Comparison of ENCODE assay signal across 13 cellular contexts in genomic region chr9:129571298-129572051, GRCh38. TPM values are rescaled to one million over a fixed set of nuclear protein-coding genes. Genes with fewer than 3 reads are reported as not detected.
A peak's percentile ranks its signal among the peaks of the same experiment; 100 is the strongest.
DNase-seq lines count a peak whose midpoint lies in the region; ATAC-seq, FAIRE-seq and TF ChIP-seq lines count a peak whose summit lies in the region.
"Had no signal": no experiment of that assay in that cellular context is flagged by ENCODE, and none has a peak within 500 bp of the region (broad histone marks: within the 10 kb centered on the region; RNA-seq: fewer than 3 reads in every experiment).

No MANE protein-coding gene starts in this region.

- peaks cover 23% of the 10 kb centered on the region for H3K27me3 Mint-ChIP-seq in activated T-helper 1 cell treated with anti-CD3 and anti-CD28 coated beads, Interleukin-12 subunit alpha, Interleukin-12 subunit beta, Interleukin-2, Interleukin-4 antibody, amounts not matched to agents 30 ng/mL and 10 ng/mL and 1 ng/mL, durations not matched to agents 14 hours and 24 hours and 36 hours (ENCODE audit: insufficient read depth)
- peaks cover 14 to 17% of the 10 kb centered on the region in 2 donors for H3K27me3 Mint-ChIP-seq in natural killer cell treated with Interleukin-12 subunit alpha and Interleukin-12 subunit beta and Interleukin-15 and Interleukin-18, amount 100 ng/mL, for 72 hours

- peak overlapping the region; percentile 61 for H3K27ac Mint-ChIP-seq in activated T-helper 1 cell treated with anti-CD3 and anti-CD28 coated beads, Interleukin-12 subunit alpha, Interleukin-12 subunit beta, Interleukin-2, Interleukin-4 antibody, amounts not matched to agents 30 ng/mL and 10 ng/mL and 1 ng/mL, durations not matched to agents 14 hours and 24 hours and 36 hours
- peak overlapping the region; percentile 87 for H3K27ac Mint-ChIP-seq in stimulated activated effector memory CD8-positive, alpha-beta T cell treated with anti-CD3 and anti-CD28 coated beads, Interleukin-12 subunit alpha, Interleukin-12 subunit beta, amount 100 ng/mL, for 72 hours
- H3K27ac Mint-ChIP-seq in natural killer cell treated with Interleukin-12 subunit alpha and Interleukin-12 subunit beta and Interleukin-15 and Interleukin-18, amount 100 ng/mL, for 72 hours: no peak overlapping the region
- H3K27ac Mint-ChIP-seq: activated CD4-positive, alpha-beta T cell treated with anti-CD3 and anti-CD28 coated beads, Interleukin-2, amount 10 ng/mL, durations not matched to agents 7 days and 5 days; activated naive CD4-positive, alpha-beta T cell treated with anti-CD3 and anti-CD28 coated beads, Interleukin-2, amount 10 ng/mL, durations not matched to agents 7 days and 5 days had no signal

- H3K27ac ChIP-seq in kidney (ENCODE audit: low read depth in 2 of 2, low read length in 2 of 2): peak overlapping the region; percentile 40 to 81

- peak overlapping the region; percentile 10 for H3K4me3 Mint-ChIP-seq in activated T-helper 1 cell treated with anti-CD3 and anti-CD28 coated beads, Interleukin-12 subunit alpha, Interleukin-12 subunit beta, Interleukin-2, Interleukin-4 antibody, amounts not matched to agents 30 ng/mL and 10 ng/mL and 1 ng/mL, durations not matched to agents 14 hours and 24 hours and 36 hours
- peak overlapping the region; percentile 69 for H3K4me3 Mint-ChIP-seq in stimulated activated effector memory CD8-positive, alpha-beta T cell treated with anti-CD3 and anti-CD28 coated beads, Interleukin-12 subunit alpha, Interleukin-12 subunit beta, amount 100 ng/mL, for 72 hours
- H3K4me3 Mint-ChIP-seq in natural killer cell treated with Interleukin-12 subunit alpha and Interleukin-12 subunit beta and Interleukin-15 and Interleukin-18, amount 100 ng/mL, for 72 hours: no peak overlapping the region
- H3K4me3 Mint-ChIP-seq: activated CD4-positive, alpha-beta T cell treated with anti-CD3 and anti-CD28 coated beads, Interleukin-2, amount 10 ng/mL, durations not matched to agents 7 days and 5 days; activated naive CD4-positive, alpha-beta T cell treated with anti-CD3 and anti-CD28 coated beads, Interleukin-2, amount 10 ng/mL, durations not matched to agents 7 days and 5 days had no signal

- no peak overlapping the region for H3K4me3 ChIP-seq in kidney (ENCODE audit: low read length in 2 of 2)
- H3K4me3 ChIP-seq: HAP-1 had no signal

- DNase-seq in EH (ENCODE audit: low read depth) (peak; percentile 20), kidney (no peak), AG20443 (ENCODE audit: low spot score) (no peak)
- no peak for DNase-seq in activated T-helper 1 cell treated with anti-CD3 and anti-CD28 coated beads, Interleukin-12 subunit alpha, Interleukin-12 subunit beta, Interleukin-2, Interleukin-4 antibody, amounts not matched to agents 30 ng/mL and 10 ng/mL and 1 ng/mL, durations not matched to agents 14 hours and 24 hours and 36 hours (ENCODE audit: low spot score)
- DNase-seq in stimulated activated effector memory CD8-positive, alpha-beta T cell treated with anti-CD3 and anti-CD28 coated beads, Interleukin-12 subunit alpha, Interleukin-12 subunit beta, amount 100 ng/mL, for 72 hours (ENCODE audit: low spot score in 2 of 2): no peak
- no peak for DNase-seq in natural killer cell treated with Interleukin-12 subunit alpha and Interleukin-12 subunit beta and Interleukin-15 and Interleukin-18, amount 100 ng/mL, for 72 hours (ENCODE audit: low spot score)
- DNase-seq: activated CD4-positive, alpha-beta T cell treated with anti-CD3 and anti-CD28 coated beads, Interleukin-2, amount 10 ng/mL, durations not matched to agents 7 days and 5 days; activated naive CD4-positive, alpha-beta T cell treated with anti-CD3 and anti-CD28 coated beads, Interleukin-2, amount 10 ng/mL, durations not matched to agents 7 days and 5 days; MV-4-11; naive thymus-derived CD4-positive, alpha-beta T cell had no signal

- no peak overlapping the region for H3K9ac ChIP-seq in kidney (ENCODE audit: low read length in 2 of 2)

- peaks cover 43% of the 10 kb centered on the region for H3K4me1 Mint-ChIP-seq in activated T-helper 1 cell treated with anti-CD3 and anti-CD28 coated beads, Interleukin-12 subunit alpha, Interleukin-12 subunit beta, Interleukin-2, Interleukin-4 antibody, amounts not matched to agents 30 ng/mL and 10 ng/mL and 1 ng/mL, durations not matched to agents 14 hours and 24 hours and 36 hours (ENCODE audit: low read depth)
- H3K4me1 Mint-ChIP-seq in stimulated activated effector memory CD8-positive, alpha-beta T cell treated with anti-CD3 and anti-CD28 coated beads, Interleukin-12 subunit alpha, Interleukin-12 subunit beta, amount 100 ng/mL, for 72 hours: peaks cover 43% of the 10 kb centered on the region
- H3K4me1 Mint-ChIP-seq in natural killer cell treated with Interleukin-12 subunit alpha and Interleukin-12 subunit beta and Interleukin-15 and Interleukin-18, amount 100 ng/mL, for 72 hours (ENCODE audit: low read depth in 2 of 2): peaks cover 10 to 14% of the 10 kb centered on the region in 2 donors

- peaks cover 18 to 23% of the 10 kb centered on the region in 2 donors for H3K4me1 ChIP-seq in kidney (ENCODE audit: control insufficient read depth in 1 of 2, insufficient read depth in 1 of 2, low read depth in 1 of 2, low read length in 2 of 2)

- ATAC-seq in stimulated activated effector memory CD8-positive, alpha-beta T cell treated with anti-CD3 and anti-CD28 coated beads, Interleukin-12 subunit alpha, Interleukin-12 subunit beta, amount 100 ng/mL, for 72 hours: no peak
- ATAC-seq in GM21576 (IDR thresholded peaks at IDR 0.05; ENCODE audit: unreplicated experiment): no peak
- ATAC-seq in HG02610 (IDR thresholded peaks at IDR 0.05; ENCODE audit: unreplicated experiment): no peak
- no peak for ATAC-seq in natural killer cell treated with Interleukin-12 subunit alpha and Interleukin-12 subunit beta and Interleukin-15 and Interleukin-18, amount 100 ng/mL, for 72 hours
- ATAC-seq: naive thymus-derived CD4-positive, alpha-beta T cell had no signal

- H3K36me3 ChIP-seq in kidney (ENCODE audit: control insufficient read depth in 1 of 2, insufficient read depth in 2 of 2, low read length in 2 of 2): no peaks in the 10 kb centered on the region
- H3K36me3 ChIP-seq: HAP-1 had no signal

- peaks cover 6% of the 10 kb centered on the region for H3K9me3 Mint-ChIP-seq in activated T-helper 1 cell treated with anti-CD3 and anti-CD28 coated beads, Interleukin-12 subunit alpha, Interleukin-12 subunit beta, Interleukin-2, Interleukin-4 antibody, amounts not matched to agents 30 ng/mL and 10 ng/mL and 1 ng/mL, durations not matched to agents 14 hours and 24 hours and 36 hours
- no peaks in the 10 kb centered on the region for H3K9me3 Mint-ChIP-seq in stimulated activated effector memory CD8-positive, alpha-beta T cell treated with anti-CD3 and anti-CD28 coated beads, Interleukin-12 subunit alpha, Interleukin-12 subunit beta, amount 100 ng/mL, for 72 hours
- no peaks in the 10 kb centered on the region for H3K9me3 Mint-ChIP-seq in natural killer cell treated with Interleukin-12 subunit alpha and Interleukin-12 subunit beta and Interleukin-15 and Interleukin-18, amount 100 ng/mL, for 72 hours

- TF ChIP-seq CTCF in kidney (IDR thresholded peaks at IDR 0.05; ENCODE audit: borderline replicate concordance, extremely low read depth, insufficient read depth): no peak

- FAIRE-seq in kidney (lab: Jason Lieb, UNC): no peak

- intact Hi-C loops in activated T-helper 1 cell treated with anti-CD3 and anti-CD28 coated beads, Interleukin-12 subunit alpha, Interleukin-12 subunit beta, Interleukin-2, Interleukin-4 antibody, amounts not matched to agents 30 ng/mL and 10 ng/mL and 1 ng/mL, durations not matched to agents 14 hours and 24 hours and 36 hours (cut with micrococcal nuclease): no loop called here
- intact Hi-C loops in kidney (cut with DNase I): no loop called here

- H3K9me3 ChIP-seq in kidney (ENCODE audit: control insufficient read depth in 1 of 2, low read length in 2 of 2): no peaks in the 10 kb centered on the region
- H3K9me3 ChIP-seq: HAP-1 had no signal

- H3K36me3 Mint-ChIP-seq in activated T-helper 1 cell treated with anti-CD3 and anti-CD28 coated beads, Interleukin-12 subunit alpha, Interleukin-12 subunit beta, Interleukin-2, Interleukin-4 antibody, amounts not matched to agents 30 ng/mL and 10 ng/mL and 1 ng/mL, durations not matched to agents 14 hours and 24 hours and 36 hours (ENCODE audit: low read depth): peaks cover 9% of the 10 kb centered on the region
- H3K36me3 Mint-ChIP-seq in stimulated activated effector memory CD8-positive, alpha-beta T cell treated with anti-CD3 and anti-CD28 coated beads, Interleukin-12 subunit alpha, Interleukin-12 subunit beta, amount 100 ng/mL, for 72 hours: peaks cover 14% of the 10 kb centered on the region
- H3K36me3 Mint-ChIP-seq in natural killer cell treated with Interleukin-12 subunit alpha and Interleukin-12 subunit beta and Interleukin-15 and Interleukin-18, amount 100 ng/mL, for 72 hours: no peaks in the 10 kb centered on the region
- H3K36me3 Mint-ChIP-seq: activated naive CD4-positive, alpha-beta T cell treated with anti-CD3 and anti-CD28 coated beads, Interleukin-2, amount 10 ng/mL, durations not matched to agents 7 days and 5 days had no signal

RNA-seq across cellular contexts. Expression of gene C9orf50, which starts 49.4 kb away (rescaled TPM):
- not detected in 2 replicates for total RNA-seq in activated T-helper 1 cell treated with anti-CD3 and anti-CD28 coated beads, Interleukin-12 subunit alpha, Interleukin-12 subunit beta, Interleukin-2, Interleukin-4 antibody, amounts not matched to agents 30 ng/mL and 10 ng/mL and 1 ng/mL, durations not matched to agents 14 hours and 24 hours and 36 hours
- total RNA-seq in kidney: 1.1 TPM
- polyA plus RNA-seq in kidney (ENCODE audit: insufficient read depth, low read depth, low replicate concordance): 2.8 TPM
- not detected for total RNA-seq in natural killer cell treated with Interleukin-12 subunit alpha and Interleukin-12 subunit beta and Interleukin-15 and Interleukin-18, amount 100 ng/mL, for 72 hours
- total RNA-seq: activated CD4-positive, alpha-beta T cell treated with anti-CD3 and anti-CD28 coated beads, Interleukin-2, amount 10 ng/mL, durations not matched to agents 7 days and 5 days; naive thymus-derived CD4-positive, alpha-beta T cell had no signal
- polyA plus RNA-seq: naive thymus-derived CD4-positive, alpha-beta T cell had no signal

RNA-seq across cellular contexts. Expression of gene NTMT1, which starts 54.5 kb away (rescaled TPM):
- 67.1 and 67.3 TPM in 2 replicates for total RNA-seq in activated T-helper 1 cell treated with anti-CD3 and anti-CD28 coated beads, Interleukin-12 subunit alpha, Interleukin-12 subunit beta, Interleukin-2, Interleukin-4 antibody, amounts not matched to agents 30 ng/mL and 10 ng/mL and 1 ng/mL, durations not matched to agents 14 hours and 24 hours and 36 hours
- 32.6 TPM for total RNA-seq in kidney
- 61.2 TPM for polyA plus RNA-seq in kidney (ENCODE audit: insufficient read depth, low read depth, low replicate concordance)
- total RNA-seq in natural killer cell treated with Interleukin-12 subunit alpha and Interleukin-12 subunit beta and Interleukin-15 and Interleukin-18, amount 100 ng/mL, for 72 hours: 10 to 100 TPM; 28.9 to 63.1 TPM

Comparison
In these comparisons a context has a peak if more than half of its experiments do, and no peak if none do; other contexts are left out.
1. H3K27ac Mint-ChIP-seq: peak in activated T-helper 1 cell treated with anti-CD3 and anti-CD28 coated beads, Interleukin-12 subunit alpha, Interleukin-12 subunit beta, Interleukin-2, Interleukin-4 antibody, amounts not matched to agents 30 ng/mL and 10 ng/mL and 1 ng/mL, durations not matched to agents 14 hours and 24 hours and 36 hours (single experiment) and stimulated activated effector memory CD8-positive, alpha-beta T cell treated with anti-CD3 and anti-CD28 coated beads, Interleukin-12 subunit alpha, Interleukin-12 subunit beta, amount 100 ng/mL, for 72 hours (single experiment); none in natural killer cell treated with Interleukin-12 subunit alpha and Interleukin-12 subunit beta and Interleukin-15 and Interleukin-18, amount 100 ng/mL, for 72 hours (0 of 2).